8 cellular contexts compared by ENCODE assay signal in the genomic region with DNA sequence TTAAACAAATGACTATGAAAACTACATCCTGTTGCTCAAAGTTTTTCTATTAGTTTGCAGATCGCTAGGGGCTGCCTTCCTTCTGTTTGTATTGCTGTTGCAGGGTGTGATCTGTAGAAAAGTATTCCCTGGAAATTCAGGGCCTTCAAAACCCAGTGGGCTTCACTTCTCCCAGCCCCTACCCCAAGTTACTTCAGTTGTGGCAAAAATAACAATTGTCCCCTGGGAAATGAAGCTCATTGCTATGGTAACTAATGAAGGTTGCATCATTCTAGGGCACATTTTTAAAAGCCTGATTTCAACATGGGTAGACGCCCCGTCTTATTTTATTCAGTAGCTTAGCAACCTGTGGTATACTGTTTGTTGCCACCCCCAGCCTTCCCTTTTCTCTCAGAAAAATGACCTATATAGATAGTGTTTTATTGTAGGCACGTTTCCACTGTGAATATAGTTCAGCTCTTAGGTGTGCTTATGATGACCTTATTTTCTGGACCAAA.
DNase-seq lines count a peak whose midpoint lies in the region; ATAC-seq and TF ChIP-seq lines count a peak whose summit lies in the region.

No MANE protein-coding gene starts in this region.

- no peaks in the 10 kb centered on the region for H3K36me3 ChIP-seq in PC-3 (ENCODE audit: low read depth, low read length)

- H3K4me2 ChIP-seq in PC-3 (ENCODE audit: low read length): peak overlapping the region; percentile 85

- H3K27ac Mint-ChIP-seq in naive B cell: peak overlapping the region; percentile 84 to 98 (median 95)

- H3K4me3 Mint-ChIP-seq in naive B cell: peak overlapping the region; percentile 39 to 86 (median 72)

- no peaks in the 10 kb centered on the region for H3K27me3 ChIP-seq in PC-3 (ENCODE audit: low read length)

- no peaks in the 10 kb centered on the region for H4K20me1 ChIP-seq in PC-3 (ENCODE audit: low read length)

- H3F3A ChIP-seq in PC-3 (ENCODE audit: low read length, unreplicated experiment): peaks cover 9% of the 10 kb centered on the region

- H3K9me3 Mint-ChIP-seq in naive B cell: peaks cover 0 to 2% (median 0%) of the 10 kb centered on the region in 7 donors

- no peaks in the 10 kb centered on the region for H3K9me2 ChIP-seq in PC-3 (replicated peaks; ENCODE audit: low read length)

- peak overlapping the region; percentile 64 for H3K9ac ChIP-seq in PC-3 (ENCODE audit: low read length)

- H3K27me3 Mint-ChIP-seq in naive B cell: no peaks in the 10 kb centered on the region

- no peak for TF ChIP-seq CTCF in PC-3 (conservative IDR thresholded peaks at IDR 0.05; ENCODE audit: low read depth, low read length)

- H3K4me3 ChIP-seq in PC-3 (ENCODE audit: low read length): peak overlapping the region; percentile 56; the same call in 1 of the 2 replicates

- peaks cover 55% of the 10 kb centered on the region for H3K79me2 ChIP-seq in PC-3 (ENCODE audit: low read length)

- POLR2A ChIA-PET in PC-3 (lab: Charles Lee; ENCODE audit: unreplicated experiment): no interaction called here

- no peak overlapping the region for H2AFZ ChIP-seq in PC-3 (ENCODE audit: low read length)

- peak overlapping the region; percentile 96 for H3K27ac ChIP-seq in PC-3 (ENCODE audit: low read length)

- peak; percentile 34 for DNase-seq in activated naive CD4-positive, alpha-beta T cell treated with Interleukin-2 at 50 U/mL for 16 hours
- no peak for DNase-seq in activated naive CD4-positive, alpha-beta T cell treated with anti-CD3 and anti-CD28 coated beads, Interleukin-2, amount 50 U/mL, for 16 hours
- no peak for DNase-seq in PC-3
- DNase-seq in dedifferentiated amniotic fluid mesenchymal stem cell (ENCODE audit: extremely low spot score): peak; percentile 39
- DNase-seq in naive B cell: peak; percentile 67
- DNase-seq in cerebellar cortex (ENCODE audit: low spot score): no peak
- DNase-seq in activated gamma-delta T cell (lab: John Stamatoyannopoulos, UW): no peak

- H3K4me1 ChIP-seq in PC-3 (ENCODE audit: insufficient read depth, low read length): peaks cover 51% of the 10 kb centered on the region

- CTCF ChIA-PET in PC-3 (lab: Charles Lee): no interaction called here

- ATAC-seq in PC-3 (no peak), naive B cell (ENCODE audit: low read depth in 2 of 2) (peak; percentile 96 to 97), HG03457 (IDR thresholded peaks at IDR 0.05; ENCODE audit: unreplicated experiment) (no peak)

- intact Hi-C loops in PC-3 (cut with micrococcal nuclease): no loop called here

- no peaks in the 10 kb centered on the region for H3K9me3 ChIP-seq in PC-3 (ENCODE audit: low read length)

- BruUV-seq in PC-3 (replicated peaks; lab: Mats Ljungman, UMichigan): no TSS peak

- peaks cover 52 to 61% (median 56%) of the 10 kb centered on the region in 3 donors for H3K4me1 Mint-ChIP-seq in naive B cell

- no peaks in the 10 kb centered on the region for H3K36me3 Mint-ChIP-seq in naive B cell

Comparison
In these comparisons a context has a peak if more than half of its experiments do, and no peak if none do; other contexts are left out.
1. DNase-seq: peak in activated naive CD4-positive, alpha-beta T cell treated with Interleukin-2 at 50 U/mL for 16 hours (single experiment), dedifferentiated amniotic fluid mesenchymal stem cell (single experiment) and naive B cell (single experiment); none in activated naive CD4-positive, alpha-beta T cell treated with anti-CD3 and anti-CD28 coated beads, Interleukin-2, amount 50 U/mL, for 16 hours (single experiment), PC-3 (single experiment), cerebellar cortex (single experiment) and activated gamma-delta T cell (single experiment).
2. ATAC-seq: peak in naive B cell (2 of 2); none in PC-3 (single experiment) and HG03457 (single experiment).